ENCODE assay signal across 10 cellular contexts in genomic region chr12:6935551-6936377, GRCh38. TPM values are rescaled to one million over a fixed set of nuclear protein-coding genes. Genes with fewer than 3 reads are reported as not detected.
A peak's percentile ranks its signal among the peaks of the same experiment; 100 is the strongest.
DNase-seq lines count a peak whose midpoint lies in the region; ATAC-seq and TF ChIP-seq lines count a peak whose summit lies in the region.
"Had no signal": no experiment of that assay in that cellular context is flagged by ENCODE, and none has a peak within 500 bp of the region (broad histone marks: within the 10 kb centered on the region; RNA-seq: fewer than 3 reads in every experiment).

No MANE protein-coding gene starts in this region.

- no peak for ATAC-seq in HG03457 (IDR thresholded peaks at IDR 0.05; ENCODE audit: unreplicated experiment)

- WGBS in hepatocyte (ENCODE audit: low lambda C conversion rate, missing lambda C conversion rate), result 90% methylated on average over 14 of the region's 16 CpGs

- no peaks in the 10 kb centered on the region for H3K9me3 Mint-ChIP-seq in progenitor cell of endocrine pancreas (ENCODE audit: low read depth)

- H3K79me2 ChIP-seq in Karpas-422 (ENCODE audit: low read length) (peaks cover 4% of the 10 kb centered on the region), hepatocyte (peaks cover 67% of the 10 kb centered on the region)

- H3K9ac ChIP-seq in Karpas-422 (ENCODE audit: low read length), result peak overlapping the region; percentile 85

- TF ChIP-seq CTCF in progenitor cell of endocrine pancreas (IDR thresholded peaks at IDR 0.05; ENCODE audit: unreplicated experiment), result no peak
- TF ChIP-seq CTCF in hepatocyte (IDR thresholded peaks at IDR 0.05; ENCODE audit: poor library complexity), result no peak

- H3K27me3 ChIP-seq in Karpas-422 (ENCODE audit: low read length) (no peaks in the 10 kb centered on the region), hepatocyte (no peaks in the 10 kb centered on the region)

- peak overlapping the region; percentile 78 for H3K27ac Mint-ChIP-seq in progenitor cell of endocrine pancreas

- H3K4me1 Mint-ChIP-seq in progenitor cell of endocrine pancreas (ENCODE audit: low read depth), result peaks cover 24% of the 10 kb centered on the region

- DNase-seq in ELR (ENCODE audit: low read depth), result peak; percentile 20
- DNase-seq in Karpas-422, result no peak
- DNase-seq in progenitor cell of endocrine pancreas (ENCODE audit: low spot score, unreplicated experiment), result no peak
- DNase-seq in hepatocyte (ENCODE audit: low spot score), result no peak
- DNase-seq in NCI-H2196 treated with DMSO at 0.1 percent for 48 hours (lab: John Stamatoyannopoulos, UW; ENCODE audit: unreplicated experiment), result no peak
- no peak for DNase-seq in MV-4-11 (lab: John Stamatoyannopoulos, UW)
- DNase-seq: cerebellar nuclear complex had no signal

- peaks cover 43% of the 10 kb centered on the region for H3K36me3 Mint-ChIP-seq in progenitor cell of endocrine pancreas (ENCODE audit: insufficient read depth)

- H3K9me3 ChIP-seq in Karpas-422 (ENCODE audit: low read length), result no peaks in the 10 kb centered on the region
- H3K9me3 ChIP-seq in hepatocyte (ENCODE audit: low read depth), result no peaks in the 10 kb centered on the region

- H3K4me3 Mint-ChIP-seq in progenitor cell of endocrine pancreas (ENCODE audit: low read depth), result no peak overlapping the region

- H3K4me2 ChIP-seq in Karpas-422 (ENCODE audit: low read depth, low read length, poor library complexity, severe bottlenecking) (peak overlapping the region; percentile 85), hepatocyte (no peak overlapping the region)

- H2AFZ ChIP-seq in Karpas-422 (ENCODE audit: low read length) (no peak overlapping the region), hepatocyte (no peak overlapping the region)

- H3K27me3 Mint-ChIP-seq in progenitor cell of endocrine pancreas, result no peaks in the 10 kb centered on the region

- H3K27ac ChIP-seq in Karpas-422 (ENCODE audit: low read length) (peak overlapping the region; percentile 76), cingulate gyrus (ENCODE audit: low read depth, low read length) (peak overlapping the region; percentile 14), hepatocyte (no peak overlapping the region)

- H4K20me1 ChIP-seq in Karpas-422 (ENCODE audit: insufficient read depth, low read depth, low read length), result no peaks in the 10 kb centered on the region
- H4K20me1 ChIP-seq in hepatocyte (ENCODE audit: insufficient read depth, poor library complexity, severe bottlenecking), result peaks cover 35% of the 10 kb centered on the region

- H3K9me2 ChIP-seq in Karpas-422 (replicated peaks; ENCODE audit: insufficient read depth, low read length) (no peaks in the 10 kb centered on the region), hepatocyte (replicated peaks; ENCODE audit: insufficient read depth) (no peaks in the 10 kb centered on the region)

- H3K4me1 ChIP-seq in Karpas-422 (ENCODE audit: low read length), result peaks cover 38% of the 10 kb centered on the region
- peaks cover 32% of the 10 kb centered on the region for H3K4me1 ChIP-seq in hepatocyte (ENCODE audit: insufficient read depth)

- H3K36me3 ChIP-seq in Karpas-422 (ENCODE audit: insufficient read depth, low read length) (peaks cover 9% of the 10 kb centered on the region; the same call in 1 of the 2 replicates), hepatocyte (replicated peaks; ENCODE audit: insufficient read depth, low read depth) (no peaks in the 10 kb centered on the region)

- H3K4me3 ChIP-seq in Karpas-422 (ENCODE audit: low read length), result peak overlapping the region; percentile 80; the same call in 1 of the 2 replicates
- no peak overlapping the region for H3K4me3 ChIP-seq in hepatocyte

RNA-seq across cellular contexts. Expression of gene RNU7-1, which starts 7.9 kb away (rescaled TPM):
- total RNA-seq in Karpas-422 (2014; rRNA removed; shearing (Covaris generic); ENCODE audit: low replicate concordance), result not detected in 2 replicates
- total RNA-seq in progenitor cell of endocrine pancreas, result not detected in 2 replicates
- total RNA-seq in hepatocyte, result not detected in 2 replicates
- polyA plus RNA-seq in hepatocyte, result not detected in 2 replicates
- total RNA-seq: posterior vena cava had no signal

RNA-seq across cellular contexts. Expression of gene ATN1, which starts 8.0 kb away (rescaled TPM):
- total RNA-seq in Karpas-422 (2014; rRNA removed; shearing (Covaris generic); ENCODE audit: low replicate concordance), result 8.8 and 11.7 TPM in 2 replicates
- 226 and 250 TPM in 2 replicates for total RNA-seq in progenitor cell of endocrine pancreas
- 11.1 and 15.8 TPM in 2 replicates for total RNA-seq in hepatocyte
- 32.7 and 43.7 TPM in 2 replicates for polyA plus RNA-seq in hepatocyte

RNA-seq across cellular contexts. Expression of gene C12orf57, which starts 8.1 kb away (rescaled TPM):
- 264 and 402 TPM in 2 replicates for total RNA-seq in Karpas-422 (2014; rRNA removed; shearing (Covaris generic); ENCODE audit: low replicate concordance)
- total RNA-seq in progenitor cell of endocrine pancreas (268 and 277 TPM in 2 replicates), hepatocyte (219 and 289 TPM in 2 replicates)
- polyA plus RNA-seq in hepatocyte, result 217 and 219 TPM in 2 replicates

RNA-seq across cellular contexts. Expression of gene PTPN6, which starts 15.4 kb away (rescaled TPM):
- total RNA-seq in Karpas-422 (2014; rRNA removed; shearing (Covaris generic); ENCODE audit: low replicate concordance), result 411 and 673 TPM in 2 replicates
- total RNA-seq in progenitor cell of endocrine pancreas, result 65.4 and 70.2 TPM in 2 replicates
- total RNA-seq in hepatocyte, result 14.5 and 17.2 TPM in 2 replicates
- 20.8 and 25.4 TPM in 2 replicates for polyA plus RNA-seq in hepatocyte

RNA-seq across cellular contexts. Expression of gene ENO2, which starts 21.4 kb away (rescaled TPM):
- total RNA-seq in Karpas-422 (2014; rRNA removed; shearing (Covaris generic); ENCODE audit: low replicate concordance), result 40.3 and 43.1 TPM in 2 replicates
- total RNA-seq in progenitor cell of endocrine pancreas, result 77.9 and 79.0 TPM in 2 replicates
- 11.1 and 11.8 TPM in 2 replicates for total RNA-seq in hepatocyte
- polyA plus RNA-seq in hepatocyte, result 14.2 and 18.8 TPM in 2 replicates

Comparison
In these comparisons a context has a peak if more than half of its experiments do, and no peak if none do; other contexts are left out.
1. RNA of gene ATN1, which starts 8.0 kb away (total RNA-seq): 226 to 250 TPM in progenitor cell of endocrine pancreas; 11.1 to 15.8 TPM in hepatocyte and 8.8 to 11.7 TPM in Karpas-422; every median in the first group is over 10 times any median in the second.